17 cellular contexts compared by ENCODE assay signal in genomic region chr5:71899865-71900342, GRCh38.
A peak's percentile ranks its signal among the peaks of the same experiment; 100 is the strongest.
DNase-seq lines count a peak whose midpoint lies in the region; ATAC-seq and TF ChIP-seq lines count a peak whose summit lies in the region.
"Had no signal": no experiment of that assay in that cellular context is flagged by ENCODE, and none has a peak within 500 bp of the region (broad histone marks: within the 10 kb centered on the region; RNA-seq: fewer than 3 reads in every experiment).

No MANE protein-coding gene starts in this region.

- no peak overlapping the region for H4K8ac ChIP-seq in trophoblast cell (ENCODE audit: low read depth, low read length)

- no peaks in the 10 kb centered on the region for H3K9me3 Mint-ChIP-seq in CD8-positive, alpha-beta T cell
- H3K9me3 Mint-ChIP-seq: activated naive CD4-positive, alpha-beta T cell treated with anti-CD3 and anti-CD28 coated beads, Interleukin-2, amount 50 U/mL, for 24 hours had no signal

- no peak overlapping the region for H3K9ac ChIP-seq in trophoblast cell (ENCODE audit: low read length)
- H3K9ac ChIP-seq: BLaER1 treated with 17β-estradiol and CSF1 and Interleukin-3, amounts not matched to agents 10 nM and 100 nM had no signal

- no peaks in the 10 kb centered on the region for H3K4me1 Mint-ChIP-seq in CD8-positive, alpha-beta T cell (ENCODE audit: low read depth)
- H3K4me1 Mint-ChIP-seq: activated naive CD4-positive, alpha-beta T cell treated with anti-CD3 and anti-CD28 coated beads, Interleukin-2, amount 50 U/mL, for 24 hours had no signal

- H3K14ac ChIP-seq in trophoblast cell (ENCODE audit: low read length): no peak overlapping the region

- no peak overlapping the region for H2BK12ac ChIP-seq in trophoblast cell (ENCODE audit: low read length)

- POLR2A ChIA-PET in CD8-positive, alpha-beta T cell (lab: Charles Lee): no interaction called here
- POLR2A ChIA-PET in A673 (lab: Charles Lee; ENCODE audit: low non-redundant PET): no interaction called here

- no peak overlapping the region for H3K27ac ChIP-seq in foreskin keratinocyte
- H3K27ac ChIP-seq in trophoblast cell (ENCODE audit: low read depth, low read length): no peak overlapping the region
- H3K27ac ChIP-seq in CD8-positive, alpha-beta T cell (ENCODE audit: low read depth, low read length): no peak overlapping the region
- H3K27ac ChIP-seq in A673 (ENCODE audit: low read depth, low read length, poor library complexity, severe bottlenecking): no peak overlapping the region
- H3K27ac ChIP-seq: BLaER1 treated with 17β-estradiol and CSF1 and Interleukin-3, amounts not matched to agents 10 nM and 100 nM; breast epithelium; neutrophil; sigmoid colon had no signal

- H3K4me3 Mint-ChIP-seq in CD8-positive, alpha-beta T cell: no peak overlapping the region
- H3K4me3 Mint-ChIP-seq: activated naive CD4-positive, alpha-beta T cell treated with anti-CD3 and anti-CD28 coated beads, Interleukin-2, amount 50 U/mL, for 24 hours; mesothelial cell of epicardium had no signal

- H3K4me1 ChIP-seq in foreskin keratinocyte (peaks cover 6% of the 10 kb centered on the region), trophoblast cell (ENCODE audit: control insufficient read depth in 1 of 2, insufficient read depth in 2 of 2, low read length in 2 of 2) (no peaks in the 10 kb centered on the region), A673 (ENCODE audit: insufficient read depth, low read length, poor library complexity, severe bottlenecking) (no peaks in the 10 kb centered on the region)
- no peaks in the 10 kb centered on the region for H3K4me1 ChIP-seq in CD8-positive, alpha-beta T cell (ENCODE audit: insufficient read depth, low read length)
- H3K4me1 ChIP-seq: BLaER1 treated with 17β-estradiol and CSF1 and Interleukin-3, amounts not matched to agents 10 nM and 100 nM; breast epithelium; sigmoid colon had no signal

- no peak overlapping the region for H3K4me2 ChIP-seq in trophoblast cell (ENCODE audit: low read length)
- H3K4me2 ChIP-seq: BLaER1 treated with 17β-estradiol and CSF1 and Interleukin-3, amounts not matched to agents 10 nM and 100 nM had no signal

- H3K4ac ChIP-seq in trophoblast cell (ENCODE audit: low read depth, low read length): no peak overlapping the region

- H3K79me1 ChIP-seq in trophoblast cell (ENCODE audit: low read length): no peaks in the 10 kb centered on the region

- H4K91ac ChIP-seq in trophoblast cell (ENCODE audit: low read depth, low read length): no peak overlapping the region

- peaks cover 12% of the 10 kb centered on the region for H3K27me3 Mint-ChIP-seq in CD8-positive, alpha-beta T cell (ENCODE audit: low read depth)

- H3K79me2 ChIP-seq in trophoblast cell (ENCODE audit: control insufficient read depth, insufficient read depth, low read length, poor library complexity): no peaks in the 10 kb centered on the region

- TF ChIP-seq CTCF in foreskin keratinocyte (conservative IDR thresholded peaks at IDR 0.05) (no peak), A673 (conservative IDR thresholded peaks at IDR 0.05; ENCODE audit: low read depth, low read length) (no peak)
- no peak for TF ChIP-seq CTCF in CD8-positive, alpha-beta T cell (IDR thresholded peaks at IDR 0.05)

- no peak overlapping the region for H2AFZ ChIP-seq in trophoblast cell (ENCODE audit: insufficient read depth, low read length, poor library complexity)

- H2AK5ac ChIP-seq in trophoblast cell (ENCODE audit: low read length): no peak overlapping the region

- H2BK120ac ChIP-seq in trophoblast cell (ENCODE audit: insufficient read depth, low read length, poor library complexity): no peak overlapping the region

- H2BK5ac ChIP-seq in trophoblast cell (ENCODE audit: low read depth, low read length, poor library complexity): no peak overlapping the region

- ATAC-seq in foreskin keratinocyte: peak; percentile 85
- no peak for ATAC-seq in CD8-positive, alpha-beta T cell

- H3K9me3 ChIP-seq in trophoblast cell (ENCODE audit: insufficient read depth, low read depth, low read length) (no peaks in the 10 kb centered on the region), A673 (ENCODE audit: low read depth, low read length, poor library complexity, severe bottlenecking) (no peaks in the 10 kb centered on the region)
- no peaks in the 10 kb centered on the region for H3K9me3 ChIP-seq in CD8-positive, alpha-beta T cell (ENCODE audit: low read length)
- H3K9me3 ChIP-seq: breast epithelium, neutrophil, sigmoid colon had no signal

- no CpG with 5 or more reads among the region's 2 CpGs for WGBS in trophoblast cell (ENCODE audit: extremely low coverage, insufficient coverage, insufficient read length)

- H3K36me3 ChIP-seq in trophoblast cell (ENCODE audit: control insufficient read depth in 1 of 2, insufficient read depth in 2 of 2, low read length in 2 of 2) (no peaks in the 10 kb centered on the region), A673 (ENCODE audit: insufficient read depth, low read length, poor library complexity, severe bottlenecking) (no peaks in the 10 kb centered on the region)
- no peaks in the 10 kb centered on the region for H3K36me3 ChIP-seq in CD8-positive, alpha-beta T cell (ENCODE audit: insufficient read depth, low read length)
- H3K36me3 ChIP-seq: BLaER1 treated with 17β-estradiol and CSF1 and Interleukin-3, amounts not matched to agents 10 nM and 100 nM; breast epithelium; neutrophil; sigmoid colon had no signal

- no peak overlapping the region for H4K12ac ChIP-seq in trophoblast cell (ENCODE audit: low read depth, low read length)

- H3K4me3 ChIP-seq in trophoblast cell (ENCODE audit: low read depth, low read length): no peak overlapping the region
- H3K4me3 ChIP-seq in CD8-positive, alpha-beta T cell (ENCODE audit: low read depth, low read length): no peak overlapping the region
- H3K4me3 ChIP-seq in A673 (ENCODE audit: low read depth, low read length, poor library complexity, severe bottlenecking): no peak overlapping the region
- H3K4me3 ChIP-seq: BLaER1 treated with 17β-estradiol and CSF1 and Interleukin-3, amounts not matched to agents 10 nM and 100 nM; breast epithelium; sigmoid colon had no signal

- no peak overlapping the region for H3K27ac Mint-ChIP-seq in CD8-positive, alpha-beta T cell
- H3K27ac Mint-ChIP-seq: activated naive CD4-positive, alpha-beta T cell treated with anti-CD3 and anti-CD28 coated beads, Interleukin-2, amount 50 U/mL, for 24 hours; mesothelial cell of epicardium had no signal

- H3K23ac ChIP-seq in trophoblast cell (ENCODE audit: low read length): no peak overlapping the region

- intact Hi-C loops in CD8-positive, alpha-beta T cell (cut with DNase I, micrococcal nuclease): no loop called here
- intact Hi-C loops in A673 (cut with micrococcal nuclease; ENCODE audit: unreplicated experiment): no loop called here

- no peak overlapping the region for H3K18ac ChIP-seq in trophoblast cell (ENCODE audit: low read length)

- BruUV-seq in A673 (replicated peaks; lab: Mats Ljungman, UMichigan): no TSS peak

- CTCF ChIA-PET in CD8-positive, alpha-beta T cell (lab: Charles Lee): no interaction called here
- CTCF ChIA-PET in A673 (lab: Charles Lee): no interaction called here

- no peaks in the 10 kb centered on the region for H3K27me3 ChIP-seq in foreskin keratinocyte
- H3K27me3 ChIP-seq in trophoblast cell (ENCODE audit: insufficient read depth, low read length): no peaks in the 10 kb centered on the region
- no peaks in the 10 kb centered on the region for H3K27me3 ChIP-seq in CD8-positive, alpha-beta T cell (ENCODE audit: insufficient read depth, low read length)
- no peaks in the 10 kb centered on the region for H3K27me3 ChIP-seq in A673 (replicated peaks; ENCODE audit: insufficient read depth, low read depth, low read length, poor library complexity)
- H3K27me3 ChIP-seq: BLaER1 treated with 17β-estradiol and CSF1 and Interleukin-3, amounts not matched to agents 10 nM and 100 nM; breast epithelium; neutrophil; sigmoid colon had no signal

- H3K36me3 Mint-ChIP-seq in CD8-positive, alpha-beta T cell: no peaks in the 10 kb centered on the region
- H3K36me3 Mint-ChIP-seq: activated naive CD4-positive, alpha-beta T cell treated with anti-CD3 and anti-CD28 coated beads, Interleukin-2, amount 50 U/mL, for 24 hours; mesothelial cell of epicardium had no signal

- DNase-seq in HS-5 (ENCODE audit: low read depth) (peak; percentile 60), RKO (ENCODE audit: low spot score) (peak; percentile 53), foreskin keratinocyte (peak; percentile 87 to 93), trophoblast cell (peak; percentile 6 to 52), activated gamma-delta T cell treated with Interleukin-2 at 50 U/mL for 16 hours (no peak), A673 (ENCODE audit: low spot score) (no peak)
- DNase-seq in CD8-positive, alpha-beta T cell: no peak
- DNase-seq: DND-41; NCI-H1930; NCI-H748 treated with DMSO at 0.1 percent for 48 hours; sigmoid colon; stimulated activated CD4-positive, alpha-beta T cell treated with anti-CD3 and anti-CD28 coated beads, Interleukin-4, amount 100 ng/mL, for 4 hours had no signal

Comparison
In these comparisons a context has a peak if more than half of its experiments do, and no peak if none do; other contexts are left out.
1. DNase-seq: peak in HS-5 (single experiment), RKO (single experiment), foreskin keratinocyte (2 of 2) and trophoblast cell (2 of 2); none in CD8-positive, alpha-beta T cell (0 of 7), activated gamma-delta T cell treated with Interleukin-2 at 50 U/mL for 16 hours (single experiment) and A673 (single experiment).